15 cellular contexts compared by ENCODE assay signal in the genomic region with DNA sequence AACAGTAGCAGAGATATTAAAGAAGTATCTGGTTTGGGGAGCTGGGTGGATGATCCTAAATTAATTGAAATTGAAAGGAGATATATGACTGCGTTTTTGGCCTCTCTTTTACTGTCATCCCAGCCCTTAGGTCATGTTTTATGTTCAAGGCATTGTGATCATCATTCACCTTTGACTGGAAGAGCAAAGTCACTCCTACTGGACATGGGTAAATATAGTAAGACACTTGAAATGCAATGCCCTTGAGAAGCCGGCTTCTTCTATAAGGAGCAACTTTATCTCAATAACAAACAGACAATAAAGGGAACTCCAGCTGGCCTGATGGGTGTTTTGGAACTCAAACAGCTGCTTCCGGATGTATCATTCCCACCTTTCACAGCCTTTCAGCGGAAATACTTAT.
DNase-seq lines count a peak whose midpoint lies in the region; ATAC-seq and TF ChIP-seq lines count a peak whose summit lies in the region.
"Had no signal": no experiment of that assay in that cellular context is flagged by ENCODE, and none has a peak within 500 bp of the region (broad histone marks: within the 10 kb centered on the region; RNA-seq: fewer than 3 reads in every experiment).

No MANE protein-coding gene starts in this region.

- no peaks in the 10 kb centered on the region for H3K27me3 ChIP-seq in upper lobe of right lung
- H3K27me3 ChIP-seq: neural progenitor cell had no signal

- TF ChIP-seq CTCF in Calu3 (IDR thresholded peaks at IDR 0.05; ENCODE audit: unreplicated experiment) = no peak
- no peak for TF ChIP-seq CTCF in neural crest cell (conservative IDR thresholded peaks at IDR 0.05)
- TF ChIP-seq CTCF in upper lobe of right lung (IDR thresholded peaks at IDR 0.05) = no peak

- H3K27me3 Mint-ChIP-seq in Calu3 (ENCODE audit: unreplicated experiment) (no peaks in the 10 kb centered on the region), neural crest cell (ENCODE audit: low read depth) (no peaks in the 10 kb centered on the region)

- CTCF ChIA-PET in Calu3 (lab: Charles Lee) = no interaction called here

- no peaks in the 10 kb centered on the region for H3K9me3 ChIP-seq in upper lobe of right lung
- H3K9me3 ChIP-seq: Caco-2 had no signal

- H3K4me3 ChIP-seq in upper lobe of right lung = no peak overlapping the region
- H3K4me3 ChIP-seq: neural progenitor cell had no signal

- no peak overlapping the region for H3K4me3 Mint-ChIP-seq in Calu3 (ENCODE audit: low read depth, unreplicated experiment)
- H3K4me3 Mint-ChIP-seq in neural crest cell = no peak overlapping the region
- H3K4me3 Mint-ChIP-seq: activated naive CD4-positive, alpha-beta T cell treated with anti-CD3 and anti-CD28 coated beads, Interleukin-2, amount 50 U/mL, for 24 hours; neural progenitor cell had no signal

- H3K27ac Mint-ChIP-seq in Calu3 (ENCODE audit: unreplicated experiment) (peak overlapping the region; percentile 6), neural crest cell (ENCODE audit: unreplicated experiment) (peak overlapping the region; percentile 58)
- H3K27ac Mint-ChIP-seq: activated naive CD4-positive, alpha-beta T cell treated with anti-CD3 and anti-CD28 coated beads, Interleukin-2, amount 50 U/mL, for 24 hours had no signal

- intact Hi-C loops in Calu3 (cut with micrococcal nuclease; ENCODE audit: unreplicated experiment) (loop anchor here (2.0 to 10.0 kb wide), 2 partner anchors 82 to 162 kb away; no protein-coding TSS in a partner anchor), left ventricle myocardium superior (cut with micrococcal nuclease) (no loop called here), upper lobe of right lung (cut with DNase I) (no loop called here)

- no peaks in the 10 kb centered on the region for H3K9me3 Mint-ChIP-seq in Calu3 (ENCODE audit: low read depth, unreplicated experiment)
- H3K9me3 Mint-ChIP-seq in neural crest cell = peaks cover 2% of the 10 kb centered on the region
- H3K9me3 Mint-ChIP-seq: activated naive CD4-positive, alpha-beta T cell treated with anti-CD3 and anti-CD28 coated beads, Interleukin-2, amount 50 U/mL, for 24 hours had no signal

- DNase-seq in Calu3 (no peak), SHP77 treated with DMSO at 0.1 percent for 48 hours (lab: John Stamatoyannopoulos, UW) (peak; percentile 57), left ventricle myocardium superior (no peak), neural crest cell (ENCODE audit: low read depth, low spot score) (no peak), DMS79 treated with DMSO at 0.1 percent for 48 hours (lab: John Stamatoyannopoulos, UW) (no peak), upper lobe of right lung (no peak)
- DNase-seq in activated effector memory CD4-positive, alpha-beta T cell treated with anti-CD3 and anti-CD28 coated beads, Interleukin-2, amount 50 U/mL, for 16 hours = no peak
- DNase-seq: Caco-2; NCI-H1092; NCI-H226; stimulated activated naive CD4-positive, alpha-beta T cell had no signal

- no peak overlapping the region for H3K27ac ChIP-seq in upper lobe of right lung
- H3K27ac ChIP-seq: neural progenitor cell, VCaP had no signal

- H3K4me1 Mint-ChIP-seq in Calu3 (ENCODE audit: low read depth, unreplicated experiment) (peaks cover 10% of the 10 kb centered on the region), neural crest cell (peaks cover 15% of the 10 kb centered on the region)
- H3K4me1 Mint-ChIP-seq: activated naive CD4-positive, alpha-beta T cell treated with anti-CD3 and anti-CD28 coated beads, Interleukin-2, amount 50 U/mL, for 24 hours had no signal

- BruUV-seq in Calu3 (replicated peaks; lab: Mats Ljungman, UMichigan) = no TSS peak

- H3K4me1 ChIP-seq in upper lobe of right lung = peaks cover 10% of the 10 kb centered on the region
- H3K4me1 ChIP-seq: Caco-2 had no signal

- ATAC-seq in left ventricle myocardium superior (peak; percentile 66), upper lobe of right lung (no peak), HG03025 (IDR thresholded peaks at IDR 0.05; ENCODE audit: low FRiP score, unreplicated experiment) (no peak)

- H3K36me3 Mint-ChIP-seq in Calu3 (ENCODE audit: insufficient read depth, unreplicated experiment) (no peaks in the 10 kb centered on the region), neural crest cell (ENCODE audit: low read depth) (no peaks in the 10 kb centered on the region)
- H3K36me3 Mint-ChIP-seq: activated naive CD4-positive, alpha-beta T cell treated with anti-CD3 and anti-CD28 coated beads, Interleukin-2, amount 50 U/mL, for 24 hours; neural progenitor cell had no signal

- no peaks in the 10 kb centered on the region for H3K36me3 ChIP-seq in upper lobe of right lung
- H3K36me3 ChIP-seq: neural progenitor cell had no signal
